ENCODE assay signal across 24 cellular contexts in the genomic region with DNA sequence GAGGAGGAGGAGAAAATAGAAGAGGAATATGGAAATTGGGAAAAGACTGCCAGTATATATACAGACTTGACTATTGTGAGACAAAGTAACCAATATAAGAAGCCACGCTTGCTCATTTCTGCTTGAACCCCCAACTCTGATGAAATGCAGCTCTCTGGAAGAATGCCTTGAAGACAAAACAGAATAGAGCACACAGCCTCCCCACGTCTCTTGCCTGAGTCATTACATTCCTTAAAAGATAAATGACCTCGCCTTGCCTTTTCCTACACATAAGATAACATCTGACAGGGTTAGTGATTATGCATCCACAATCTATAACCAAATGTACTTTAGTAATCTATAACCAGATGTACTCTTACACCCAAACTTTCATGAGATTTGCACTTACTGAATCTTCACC.
DNase-seq lines count a peak whose midpoint lies in the region; ATAC-seq, FAIRE-seq and TF ChIP-seq lines count a peak whose summit lies in the region.
"Had no signal": no experiment of that assay in that cellular context is flagged by ENCODE, and none has a peak within 500 bp of the region (broad histone marks: within the 10 kb centered on the region; RNA-seq: fewer than 3 reads in every experiment).

No MANE protein-coding gene starts in this region.

- no peak for TF ChIP-seq POLR2A in A549 (IDR thresholded peaks at IDR 0.05; ENCODE audit: low read length)
- no peak for TF ChIP-seq POLR2A in erythroblast (IDR thresholded peaks at IDR 0.05; ENCODE audit: low read length)

- H3K4me3 Mint-ChIP-seq in activated T-helper 17 cell treated with anti-CD3 and anti-CD28 coated beads, Interleukin-2, amount 50 U/mL, for 72 hours = no peak overlapping the region
- H3K4me3 Mint-ChIP-seq: activated CD4-positive, alpha-beta memory T cell treated with anti-CD3 and anti-CD28 coated beads for 36 hours; T-helper 2 cell treated with Interferon-gamma antibody and Interleukin-4, amounts not matched to agents 5 μg/mL and 100 μg/mL, for 36 hours had no signal

- no peaks in the 10 kb centered on the region for H3K4me1 Mint-ChIP-seq in activated T-helper 17 cell treated with anti-CD3 and anti-CD28 coated beads, Interleukin-2, amount 50 U/mL, for 72 hours

- peaks cover 13% of the 10 kb centered on the region for H3K27me3 Mint-ChIP-seq in activated T-helper 17 cell treated with anti-CD3 and anti-CD28 coated beads, Interleukin-2, amount 50 U/mL, for 72 hours

- ATAC-seq in A549 = peak in 1 of 2 experiments; percentile 45; a peak in 1 of 6 replicates
- ATAC-seq in GM21619 (IDR thresholded peaks at IDR 0.05; ENCODE audit: unreplicated experiment) = no peak
- ATAC-seq in activated T-helper 17 cell treated with anti-CD3 and anti-CD28 coated beads, Interleukin-2, amount 50 U/mL, for 72 hours (replicated peaks) = no peak
- ATAC-seq: GM12878, Panc1 had no signal

- peak overlapping the region; percentile 33; the same call in 1 of the 3 replicates for H3K4me2 ChIP-seq in A549

- no peaks in the 10 kb centered on the region for H3K9me3 ChIP-seq in A549
- no peaks in the 10 kb centered on the region for H3K9me3 ChIP-seq in mesodermal cell (ENCODE audit: control insufficient read depth, low read length)
- H3K9me3 ChIP-seq: right atrium auricular region had no signal

- H3K9me3 Mint-ChIP-seq in activated T-helper 17 cell treated with anti-CD3 and anti-CD28 coated beads, Interleukin-2, amount 50 U/mL, for 72 hours = no peaks in the 10 kb centered on the region
- H3K9me3 Mint-ChIP-seq: activated CD4-positive, alpha-beta memory T cell treated with anti-CD3 and anti-CD28 coated beads for 36 hours; T-helper 2 cell treated with Interferon-gamma antibody and Interleukin-4, amounts not matched to agents 5 μg/mL and 100 μg/mL, for 36 hours had no signal

- TF ChIP-seq RAD21 in A549 (conservative IDR thresholded peaks at IDR 0.05 in 1 of 2, IDR thresholded peaks at IDR 0.05 in 1 of 2) = no peak

- TF ChIP-seq CTCF in A549 (IDR thresholded peaks at IDR 0.05) (no peak), fibroblast of mammary gland (conservative IDR thresholded peaks at IDR 0.05; ENCODE audit: control insufficient read depth, insufficient read depth, low read depth, low read length) (no peak)

- H3K27ac Mint-ChIP-seq in activated T-helper 17 cell treated with anti-CD3 and anti-CD28 coated beads, Interleukin-2, amount 50 U/mL, for 72 hours = no peak overlapping the region
- H3K27ac Mint-ChIP-seq: activated CD4-positive, alpha-beta memory T cell treated with anti-CD3 and anti-CD28 coated beads for 36 hours; T-helper 2 cell treated with Interferon-gamma antibody and Interleukin-4, amounts not matched to agents 5 μg/mL and 100 μg/mL, for 36 hours had no signal

- H3K4me3 ChIP-seq in A549 = no peak overlapping the region
- H3K4me3 ChIP-seq in fibroblast of mammary gland (ENCODE audit: control insufficient read depth, low read depth, low read length) = no peak overlapping the region
- H3K4me3 ChIP-seq in mesodermal cell (ENCODE audit: extremely low read depth, insufficient read depth, low read length, poor library complexity, severe bottlenecking) = no peak overlapping the region
- H3K4me3 ChIP-seq: GM12878, right atrium auricular region had no signal

- CTCF ChIA-PET in A549 (lab: Yijun Ruan, JAX) = interaction anchor here (1.4 kb wide), 1 partner anchor 24 kb away, joined by 3 read pairs; no protein-coding TSS in a partner anchor

- no peaks in the 10 kb centered on the region for H3K36me3 ChIP-seq in mesodermal cell (ENCODE audit: control insufficient read depth, insufficient read depth, low read length)
- H3K36me3 ChIP-seq: right atrium auricular region had no signal

- DNase-seq in A549 (ENCODE audit: low read depth in 1 of 2, low spot score in 1 of 2) (peak in 1 of 2 experiments; percentile 1), HTR-8/SVneo (ENCODE audit: insufficient read length, low spot score) (peak; percentile 11), fibroblast of mammary gland (ENCODE audit: low read depth) (peak; percentile 2), erythroblast (lab: John Stamatoyannopoulos, UW) (no peak), T-helper 1 cell (no peak)
- DNase-seq: activated CD4-positive, alpha-beta memory T cell treated with anti-CD3 and anti-CD28 coated beads for 36 hours; activated gamma-delta T cell; C1 segment of cervical spinal cord; caudate nucleus; NCI-H1105 treated with DMSO at 0.1 percent for 48 hours; NCI-H2107; NCI-H510A treated with DMSO at 0.1 percent for 48 hours; NK-92 treated with Interleukin-12 subunit alpha and Interleukin-12 subunit beta, amount 100 ng/mL, for 24 hours; stimulated activated CD8-positive, alpha-beta memory T cell treated with anti-CD3 and anti-CD28 coated beads, Interleukin-4, amount 100 ng/mL, for 48 hours had no signal

- WGBS in A549 (ENCODE audit: missing lambda C conversion rate) = 20% methylated on average over 3 of the region's 3 CpGs
- WGBS in mesodermal cell (ENCODE audit: insufficient coverage in 2 of 2), 2 experiments = 24 to 48% methylated on average over 2 to 3 of the region's 3 CpGs

- POLR2A ChIA-PET in A549 (lab: Yijun Ruan, JAX) = interaction anchor here (0.7 kb wide), 1 partner anchor 78 kb away, joined by 3 read pairs; no protein-coding TSS in a partner anchor

- no peaks in the 10 kb centered on the region for H3K36me3 Mint-ChIP-seq in activated T-helper 17 cell treated with anti-CD3 and anti-CD28 coated beads, Interleukin-2, amount 50 U/mL, for 72 hours (ENCODE audit: low read depth)
- H3K36me3 Mint-ChIP-seq: activated CD4-positive, alpha-beta memory T cell treated with anti-CD3 and anti-CD28 coated beads for 36 hours had no signal

- FAIRE-seq in A549 (lab: Jason Lieb, UNC) (no peak), HTR-8/SVneo (lab: Jason Lieb, UNC) (peak; percentile 23)
- FAIRE-seq: A204.1, D721Med, GM12878, GM19239 had no signal

- H3K4me1 ChIP-seq in A549 (peaks cover 7% of the 10 kb centered on the region; the same call in 1 of the 3 replicates), mesodermal cell (ENCODE audit: control insufficient read depth, insufficient read depth, low read length, poor library complexity, severe bottlenecking) (peaks cover 30% of the 10 kb centered on the region)
- H3K4me1 ChIP-seq: right atrium auricular region had no signal

- H3K27ac ChIP-seq in A549 = peak overlapping the region in 1 of 2 experiments; percentile 43; a peak in 3 of 6 replicates
- H3K27ac ChIP-seq in mesodermal cell (ENCODE audit: low read depth, low read length, severe bottlenecking) = peak overlapping the region; percentile 93
- H3K27ac ChIP-seq: right atrium auricular region had no signal

- TF ChIP-seq EP300 in A549 (IDR thresholded peaks at IDR 0.05) = no peak

TF ChIP-seq in A549, 52 proteins besides CTCF, POLR2A, EP300 and RAD21:
- TF ChIP-seq EHMT2 (IDR thresholded peaks at IDR 0.05; ENCODE audit: low read depth) = no peak

Comparison
In these comparisons a context has a peak if more than half of its experiments do, and no peak if none do; other contexts are left out.
1. DNase-seq: peak in HTR-8/SVneo (single experiment) and fibroblast of mammary gland (single experiment); none in erythroblast (0 of 2) and T-helper 1 cell (0 of 5).